Comparison of ENCODE assay signal across 24 cellular contexts in the genomic region with DNA sequence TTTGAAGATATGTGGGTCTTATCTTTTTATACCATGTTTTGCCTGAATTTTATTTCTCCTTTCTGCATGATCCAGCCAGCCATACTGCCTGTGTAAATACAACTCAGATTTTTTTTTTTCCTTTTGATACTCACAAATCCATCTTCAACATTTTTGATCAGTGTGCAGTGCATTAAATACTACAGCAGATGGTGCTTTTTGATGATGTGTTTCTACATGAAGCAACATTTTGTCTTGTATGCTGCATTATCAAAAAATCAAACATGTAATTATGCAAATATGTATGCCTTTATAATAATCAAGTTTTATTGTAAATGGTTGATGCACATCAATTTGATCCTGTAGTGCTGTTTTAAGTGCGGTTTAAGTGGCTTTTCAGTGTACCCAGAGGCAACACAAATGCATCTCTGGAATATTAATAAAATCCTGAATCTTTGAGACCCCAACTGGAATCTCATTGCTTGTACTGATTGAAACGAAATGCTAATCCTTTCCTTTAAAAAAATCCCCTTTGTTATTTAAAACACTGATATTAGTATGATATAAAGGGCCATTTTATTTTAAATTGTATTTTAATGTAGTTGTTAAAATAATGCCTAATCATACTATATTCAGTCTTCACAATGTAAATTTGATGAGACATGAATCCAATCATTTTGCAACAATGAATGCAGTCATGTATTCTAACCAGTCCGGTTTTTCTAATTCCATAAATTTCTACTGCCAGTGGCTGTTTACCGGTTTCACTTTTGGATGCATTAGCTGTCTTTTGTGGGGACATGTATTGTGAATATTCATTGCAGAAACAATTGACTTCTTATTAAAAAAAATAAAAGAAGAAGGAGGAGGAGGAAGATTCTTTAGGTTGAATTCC.
DNase-seq lines count a peak whose midpoint lies in the region; ATAC-seq and TF ChIP-seq lines count a peak whose summit lies in the region.
"Had no signal": no experiment of that assay in that cellular context is flagged by ENCODE, and none has a peak within 500 bp of the region (broad histone marks: within the 10 kb centered on the region; RNA-seq: fewer than 3 reads in every experiment).

No MANE protein-coding gene starts in this region.

- no peaks in the 10 kb centered on the region for H3K36me3 Mint-ChIP-seq in activated T-helper 17 cell treated with anti-CD3 and anti-CD28 coated beads, Interleukin-2, amount 50 U/mL, for 72 hours (ENCODE audit: low read depth)
- H3K36me3 Mint-ChIP-seq: activated CD8-positive, alpha-beta memory T cell treated with anti-CD3 and anti-CD28 coated beads, Interleukin-2, amount 10 ng/mL, durations not matched to agents 7 days and 5 days; activated naive CD8-positive, alpha-beta T cell treated with anti-CD3 and anti-CD28 coated beads, Interleukin-2, amount 10 ng/mL, durations not matched to agents 7 days and 5 days; CD4-positive, alpha-beta memory T cell; memory B cell; stimulated activated effector memory CD8-positive, alpha-beta T cell treated with anti-CD3 and anti-CD28 coated beads, Interleukin-12 subunit alpha, Interleukin-12 subunit beta, amount 100 ng/mL, for 72 hours had no signal

- no peak overlapping the region for H3K4me3 ChIP-seq in epithelial cell of esophagus (ENCODE audit: low read length)
- H3K4me3 ChIP-seq: K562 had no signal

- H3K4me3 Mint-ChIP-seq in activated T-helper 17 cell treated with anti-CD3 and anti-CD28 coated beads, Interleukin-2, amount 50 U/mL, for 72 hours = no peak overlapping the region
- H3K4me3 Mint-ChIP-seq: activated CD8-positive, alpha-beta memory T cell treated with anti-CD3 and anti-CD28 coated beads, Interleukin-2, amount 10 ng/mL, durations not matched to agents 7 days and 5 days; activated naive CD8-positive, alpha-beta T cell treated with anti-CD3 and anti-CD28 coated beads, Interleukin-2, amount 10 ng/mL, durations not matched to agents 7 days and 5 days; activated T-cell treated with anti-CD3 and anti-CD28 coated beads, Interleukin-2, amount 50 U/mL, for 4 hours; CD4-positive, alpha-beta memory T cell; memory B cell; nephron progenitor cell; stimulated activated effector memory CD8-positive, alpha-beta T cell treated with anti-CD3 and anti-CD28 coated beads, Interleukin-12 subunit alpha, Interleukin-12 subunit beta, amount 100 ng/mL, for 72 hours had no signal

- no peaks in the 10 kb centered on the region for H3K9me3 Mint-ChIP-seq in activated T-helper 17 cell treated with anti-CD3 and anti-CD28 coated beads, Interleukin-2, amount 50 U/mL, for 72 hours
- H3K9me3 Mint-ChIP-seq: activated naive CD8-positive, alpha-beta T cell treated with anti-CD3 and anti-CD28 coated beads, Interleukin-2, amount 10 ng/mL, durations not matched to agents 7 days and 5 days; nephron progenitor cell had no signal

- H3K4me1 Mint-ChIP-seq in activated T-helper 17 cell treated with anti-CD3 and anti-CD28 coated beads, Interleukin-2, amount 50 U/mL, for 72 hours = no peaks in the 10 kb centered on the region
- H3K4me1 Mint-ChIP-seq: activated CD8-positive, alpha-beta memory T cell treated with anti-CD3 and anti-CD28 coated beads, Interleukin-2, amount 10 ng/mL, durations not matched to agents 7 days and 5 days; activated naive CD8-positive, alpha-beta T cell treated with anti-CD3 and anti-CD28 coated beads, Interleukin-2, amount 10 ng/mL, durations not matched to agents 7 days and 5 days; CD4-positive, alpha-beta memory T cell; memory B cell; nephron progenitor cell; stimulated activated effector memory CD8-positive, alpha-beta T cell treated with anti-CD3 and anti-CD28 coated beads, Interleukin-12 subunit alpha, Interleukin-12 subunit beta, amount 100 ng/mL, for 72 hours had no signal

- no peaks in the 10 kb centered on the region for H3K27me3 Mint-ChIP-seq in activated T-helper 17 cell treated with anti-CD3 and anti-CD28 coated beads, Interleukin-2, amount 50 U/mL, for 72 hours
- H3K27me3 Mint-ChIP-seq: activated CD8-positive, alpha-beta memory T cell treated with anti-CD3 and anti-CD28 coated beads, Interleukin-2, amount 10 ng/mL, durations not matched to agents 7 days and 5 days; activated naive CD8-positive, alpha-beta T cell treated with anti-CD3 and anti-CD28 coated beads, Interleukin-2, amount 10 ng/mL, durations not matched to agents 7 days and 5 days; CD4-positive, alpha-beta memory T cell; memory B cell had no signal

- DNase-seq in Ammon's horn (ENCODE audit: low spot score) (peak; percentile 8), NCI-H1092 (lab: John Stamatoyannopoulos, UW) (peak; percentile 9), NCI-H2227 (lab: John Stamatoyannopoulos, UW; ENCODE audit: unreplicated experiment) (peak; percentile 28), epithelial cell of esophagus (ENCODE audit: low read depth) (peak; percentile 66), NCI-H774 (lab: John Stamatoyannopoulos, UW) (no peak), left lobe of liver (ENCODE audit: low spot score) (no peak)
- DNase-seq: activated CD4-positive, alpha-beta T cell treated with anti-CD3 and anti-CD28 coated beads, Interleukin-2, amount 50 U/mL, for 4 hours; activated CD8-positive, alpha-beta memory T cell treated with anti-CD3 and anti-CD28 coated beads, Interleukin-2, amount 10 ng/mL, durations not matched to agents 7 days and 5 days; activated gamma-delta T cell treated with Interleukin-2 at 50 U/mL for 16 hours; activated naive CD8-positive, alpha-beta T cell treated with anti-CD3 and anti-CD28 coated beads, Interleukin-2, amount 10 ng/mL, durations not matched to agents 7 days and 5 days; activated T-cell treated with anti-CD3 and anti-CD28 coated beads, Interleukin-2, amount 50 U/mL, for 4 hours; AML-193; CD4-positive, alpha-beta memory T cell; central memory CD4-positive, alpha-beta T cell; EL; esophagus squamous epithelium; GOT3; NCI-H146; nephron progenitor cell had no signal

- no peak for ATAC-seq in activated T-helper 17 cell treated with anti-CD3 and anti-CD28 coated beads, Interleukin-2, amount 50 U/mL, for 72 hours (replicated peaks)
- ATAC-seq in GM21423 (IDR thresholded peaks at IDR 0.05; ENCODE audit: unreplicated experiment) (no peak), left lobe of liver (no peak)
- ATAC-seq: activated CD8-positive, alpha-beta memory T cell treated with anti-CD3 and anti-CD28 coated beads, Interleukin-2, amount 10 ng/mL, durations not matched to agents 7 days and 5 days; activated T-cell treated with anti-CD3 and anti-CD28 coated beads, Interleukin-2, amount 50 U/mL, for 4 hours; K562; stimulated activated effector memory CD8-positive, alpha-beta T cell treated with anti-CD3 and anti-CD28 coated beads, Interleukin-12 subunit alpha, Interleukin-12 subunit beta, amount 100 ng/mL, for 72 hours had no signal

- H3K27ac Mint-ChIP-seq in activated T-helper 17 cell treated with anti-CD3 and anti-CD28 coated beads, Interleukin-2, amount 50 U/mL, for 72 hours = no peak overlapping the region
- H3K27ac Mint-ChIP-seq: activated CD8-positive, alpha-beta memory T cell treated with anti-CD3 and anti-CD28 coated beads, Interleukin-2, amount 10 ng/mL, durations not matched to agents 7 days and 5 days; activated naive CD8-positive, alpha-beta T cell treated with anti-CD3 and anti-CD28 coated beads, Interleukin-2, amount 10 ng/mL, durations not matched to agents 7 days and 5 days; CD4-positive, alpha-beta memory T cell; memory B cell; nephron progenitor cell; stimulated activated effector memory CD8-positive, alpha-beta T cell treated with anti-CD3 and anti-CD28 coated beads, Interleukin-12 subunit alpha, Interleukin-12 subunit beta, amount 100 ng/mL, for 72 hours had no signal

- no peak for TF ChIP-seq CTCF in epithelial cell of esophagus (IDR thresholded peaks at IDR 0.05; ENCODE audit: insufficient read depth, low read depth, low read length, missing control alignments)

Comparison
In these comparisons a context has a peak if more than half of its experiments do, and no peak if none do; other contexts are left out.
1. DNase-seq: peak in Ammon's horn (single experiment), NCI-H1092 (single experiment), NCI-H2227 (single experiment) and epithelial cell of esophagus (single experiment); none in NCI-H774 (single experiment) and left lobe of liver (single experiment).